19 cellular contexts compared by ENCODE assay signal in genomic region chr7:22460363-22460988, GRCh38. TPM values are rescaled to one million over a fixed set of nuclear protein-coding genes. Genes with fewer than 3 reads are reported as not detected.
DNase-seq lines count a peak whose midpoint lies in the region; ATAC-seq, FAIRE-seq and TF ChIP-seq lines count a peak whose summit lies in the region.
"Had no signal": no experiment of that assay in that cellular context is flagged by ENCODE, and none has a peak within 500 bp of the region (broad histone marks: within the 10 kb centered on the region; RNA-seq: fewer than 3 reads in every experiment).

No MANE protein-coding gene starts in this region.

- no peak overlapping the region for H2AK5ac ChIP-seq in trophoblast cell (ENCODE audit: low read length)

- H3K9me1 ChIP-seq in K562 (ENCODE audit: control insufficient read depth, insufficient read depth, low read length) = no peaks in the 10 kb centered on the region

- H4K91ac ChIP-seq in trophoblast cell (ENCODE audit: low read depth, low read length) = no peak overlapping the region

- peak; percentile 64 for TF ChIP-seq CTCF in OCI-LY1 (IDR thresholded peaks at IDR 0.05; ENCODE audit: low read length)
- TF ChIP-seq CTCF in K562 (IDR thresholded peaks at IDR 0.05 in 2 of 3, conservative IDR thresholded peaks at IDR 0.05 in 1 of 3; ENCODE audit: insufficient read depth in 2 of 3, low read depth in 1 of 3, low read length in 3 of 3) = peak in 2 of 3 experiments; percentile 18 to 38; a peak in 2 of 6 replicates
- no peak for TF ChIP-seq CTCF in D721Med (IDR thresholded peaks at IDR 0.05; ENCODE audit: insufficient read depth, missing control alignments)

- peak overlapping the region; percentile 58; the same call in 1 of the 2 replicates for H2AFZ ChIP-seq in OCI-LY1 (ENCODE audit: low read length)
- H2AFZ ChIP-seq in K562 (ENCODE audit: low read depth, low read length) = no peak overlapping the region
- H2AFZ ChIP-seq in trophoblast cell (ENCODE audit: insufficient read depth, low read length, poor library complexity) = no peak overlapping the region

- H4K20me1 ChIP-seq in OCI-LY1 (ENCODE audit: insufficient read depth, low read length) = no peaks in the 10 kb centered on the region
- no peaks in the 10 kb centered on the region for H4K20me1 ChIP-seq in K562 (replicated peaks; ENCODE audit: control insufficient read depth, insufficient read depth, low read length)
- H4K20me1 ChIP-seq: BLaER1 treated with 17β-estradiol and CSF1 and Interleukin-3, amounts not matched to agents 10 nM and 100 nM had no signal

- DNase-seq in DMS53 (lab: John Stamatoyannopoulos, UW) = peak; percentile 45
- no peak for DNase-seq in DMS53 treated with DMSO at 0.1 percent for 48 hours (lab: John Stamatoyannopoulos, UW; ENCODE audit: unreplicated experiment)
- DNase-seq in K562 (ENCODE audit: extremely low read depth in 1 of 4, low spot score in 3 of 4) = no peak
- no peak for DNase-seq in trophoblast cell
- DNase-seq in activated naive CD4-positive, alpha-beta T cell treated with Interleukin-2 at 50 U/mL for 16 hours = no peak
- DNase-seq in D721Med (ENCODE audit: insufficient read length, low spot score) = no peak
- DNase-seq: CD4-positive, CD25-positive, alpha-beta regulatory T cell; DMS 273 treated with DMSO at 0.1 percent for 48 hours; DMS79 treated with DMSO at 0.1 percent for 48 hours; EL; KBM-7 had no signal

- ATAC-seq in K562 = peak; percentile 48
- no peak for ATAC-seq in GM18873 (IDR thresholded peaks at IDR 0.05; ENCODE audit: low FRiP score, unreplicated experiment)
- ATAC-seq: HCT116 had no signal

- H3K18ac ChIP-seq in trophoblast cell (ENCODE audit: low read length) = no peak overlapping the region

- H3K23ac ChIP-seq in trophoblast cell (ENCODE audit: low read length) = no peak overlapping the region

- in situ Hi-C loops in K562 (cut with MboI) = no loop called here

- H2BK12ac ChIP-seq in trophoblast cell (ENCODE audit: low read length) = no peak overlapping the region

- no peak overlapping the region for H3K4me2 ChIP-seq in OCI-LY1 (ENCODE audit: low read length)
- no peak overlapping the region for H3K4me2 ChIP-seq in K562 (ENCODE audit: insufficient read depth, low read length)
- no peak overlapping the region for H3K4me2 ChIP-seq in trophoblast cell (ENCODE audit: low read length)
- H3K4me2 ChIP-seq: BLaER1 treated with 17β-estradiol and CSF1 and Interleukin-3, amounts not matched to agents 10 nM and 100 nM had no signal

- no peak for TF ChIP-seq POLR2A in K562 (conservative IDR thresholded peaks at IDR 0.05)

- BruUV-seq in K562 (replicated peaks; lab: Mats Ljungman, UMichigan) = no TSS peak

- H2BK5ac ChIP-seq in trophoblast cell (ENCODE audit: low read depth, low read length, poor library complexity) = no peak overlapping the region

- H3K36me3 ChIP-seq in OCI-LY1 (ENCODE audit: insufficient read depth, low read length) = no peaks in the 10 kb centered on the region
- H3K36me3 ChIP-seq in K562 (ENCODE audit: control insufficient read depth, insufficient read depth, low read length) = no peaks in the 10 kb centered on the region; the same call in 2 of the 3 replicates
- H3K36me3 ChIP-seq in trophoblast cell (ENCODE audit: control insufficient read depth in 1 of 2, insufficient read depth in 2 of 2, low read length in 2 of 2) = no peaks in the 10 kb centered on the region
- H3K36me3 ChIP-seq: BLaER1 treated with 17β-estradiol and CSF1 and Interleukin-3, amounts not matched to agents 10 nM and 100 nM had no signal

- no peak overlapping the region for H3K9ac ChIP-seq in OCI-LY1 (ENCODE audit: low read length)
- no peak overlapping the region for H3K9ac ChIP-seq in K562 (ENCODE audit: insufficient read depth in 1 of 2, low read depth in 2 of 2, low read length in 2 of 2)
- no peak overlapping the region for H3K9ac ChIP-seq in trophoblast cell (ENCODE audit: low read length)
- H3K9ac ChIP-seq: BLaER1 treated with 17β-estradiol and CSF1 and Interleukin-3, amounts not matched to agents 10 nM and 100 nM had no signal

- H3K4me3 ChIP-seq in OCI-LY1 (ENCODE audit: low read depth, low read length, poor library complexity, severe bottlenecking) = no peak overlapping the region
- H3K4me3 ChIP-seq in K562 = no peak overlapping the region
- no peak overlapping the region for H3K4me3 ChIP-seq in trophoblast cell (ENCODE audit: low read depth, low read length)
- H3K4me3 ChIP-seq: BLaER1 treated with 17β-estradiol and CSF1 and Interleukin-3, amounts not matched to agents 10 nM and 100 nM had no signal

- H2BK120ac ChIP-seq in trophoblast cell (ENCODE audit: insufficient read depth, low read length, poor library complexity) = no peak overlapping the region

- no peaks in the 10 kb centered on the region for H3K79me1 ChIP-seq in trophoblast cell (ENCODE audit: low read length)

- CTCF ChIA-PET in K562 (lab: Yijun Ruan, JAX; ENCODE audit: low intra/inter-chr PET ratio) = interaction anchor here (1.0 kb wide), 1 partner anchor 350 kb away, joined by 3 read pairs; no protein-coding TSS in a partner anchor

- FAIRE-seq in K562 (lab: Jason Lieb, UNC) (no peak), D721Med (lab: Jason Lieb, UNC) (no peak)
- FAIRE-seq: G401.6, H54 had no signal

- POLR2A ChIA-PET in K562 (lab: Yijun Ruan, JAX) = interaction anchor here (0.6 to 1.0 kb wide), 2 partner anchors 14 to 57 kb away, joined by 3 read pairs; no protein-coding TSS in a partner anchor

- no peaks in the 10 kb centered on the region for H3F3A ChIP-seq in OCI-LY1 (ENCODE audit: insufficient read depth, low read length)

- H3K4ac ChIP-seq in trophoblast cell (ENCODE audit: low read depth, low read length) = no peak overlapping the region

- no peaks in the 10 kb centered on the region for H3K79me2 ChIP-seq in OCI-LY1 (ENCODE audit: insufficient read depth, low read length)
- H3K79me2 ChIP-seq in K562 (ENCODE audit: control insufficient read depth, insufficient read depth, low read length) = no peaks in the 10 kb centered on the region
- H3K79me2 ChIP-seq in trophoblast cell (ENCODE audit: control insufficient read depth, insufficient read depth, low read length, poor library complexity) = no peaks in the 10 kb centered on the region

- intact Hi-C loops in K562 (cut with micrococcal nuclease) = no loop called here

- no peaks in the 10 kb centered on the region for H3K9me2 ChIP-seq in OCI-LY1 (ENCODE audit: low read depth, low read length)

- H3K14ac ChIP-seq in trophoblast cell (ENCODE audit: low read length) = no peak overlapping the region

- no peak overlapping the region for H4K12ac ChIP-seq in trophoblast cell (ENCODE audit: low read depth, low read length)

- WGBS in K562 (ENCODE audit: insufficient coverage, low coverage, missing lambda C conversion rate) = 66% methylated on average over 5 of the region's 5 CpGs
- WGBS in trophoblast cell (ENCODE audit: extremely low coverage, insufficient coverage, insufficient read length) = no CpG with 5 or more reads among the region's 5 CpGs

- H4K8ac ChIP-seq in trophoblast cell (ENCODE audit: low read depth, low read length) = peak overlapping the region; percentile 45

- TF ChIP-seq EP300 in K562 (IDR thresholded peaks at IDR 0.05; ENCODE audit: low read length) = no peak

- no peaks in the 10 kb centered on the region; the same call in 1 of the 2 replicates for H3K9me3 ChIP-seq in OCI-LY1 (ENCODE audit: low read length)
- H3K9me3 ChIP-seq in K562 (replicated peaks; ENCODE audit: control insufficient read depth, insufficient read depth, low read depth, low read length) = no peaks in the 10 kb centered on the region
- H3K9me3 ChIP-seq in trophoblast cell (ENCODE audit: insufficient read depth, low read depth, low read length) = peaks cover 2% of the 10 kb centered on the region

- TF ChIP-seq RAD21 in K562 (CRISPR knock-in tag; conservative IDR thresholded peaks at IDR 0.05 in 1 of 2, IDR thresholded peaks at IDR 0.05 in 1 of 2) = peak in 1 of 2 experiments; percentile 32; a peak in 1 of 4 replicates

- H3K4me1 ChIP-seq in OCI-LY1 (ENCODE audit: insufficient read depth, low read length, severe bottlenecking) = peaks cover 8% of the 10 kb centered on the region
- H3K4me1 ChIP-seq in K562 (replicated peaks in 1 of 2; ENCODE audit: control insufficient read depth in 2 of 2, insufficient read depth in 2 of 2, low read length in 2 of 2) = no peaks in the 10 kb centered on the region
- peaks cover under 1% of the 10 kb centered on the region in 2 experiments for H3K4me1 ChIP-seq in trophoblast cell (ENCODE audit: control insufficient read depth in 1 of 2, insufficient read depth in 2 of 2, low read length in 2 of 2)
- H3K4me1 ChIP-seq: BLaER1 treated with 17β-estradiol and CSF1 and Interleukin-3, amounts not matched to agents 10 nM and 100 nM had no signal

- no peak overlapping the region for H3K27ac ChIP-seq in OCI-LY1 (ENCODE audit: low read depth, low read length, poor library complexity, severe bottlenecking)
- no peak overlapping the region for H3K27ac ChIP-seq in K562 (ENCODE audit: extremely low read depth, low read depth, low read length)
- H3K27ac ChIP-seq in trophoblast cell (ENCODE audit: low read depth, low read length) = no peak overlapping the region
- H3K27ac ChIP-seq: 22Rv1; BLaER1 treated with 17β-estradiol and CSF1 and Interleukin-3, amounts not matched to agents 10 nM and 100 nM; HL-60 had no signal

- H3K27me3 ChIP-seq in OCI-LY1 (ENCODE audit: insufficient read depth, low read length) (no peaks in the 10 kb centered on the region), K562 (ENCODE audit: control insufficient read depth in 2 of 2, insufficient read depth in 2 of 2, low read length in 2 of 2) (no peaks in the 10 kb centered on the region), trophoblast cell (ENCODE audit: insufficient read depth, low read length) (no peaks in the 10 kb centered on the region)
- H3K27me3 ChIP-seq: BLaER1 treated with 17β-estradiol and CSF1 and Interleukin-3, amounts not matched to agents 10 nM and 100 nM had no signal

RNA-seq across cellular contexts. Expression of gene STEAP1B, which starts 39.5 kb away (rescaled TPM):
- 58.4 and 119 TPM in 2 replicates for total RNA-seq in K562 (2011; cell fraction: chromatin; rRNA removed; ENCODE audit: low replicate concordance)
- total RNA-seq in K562 (2011; cell fraction: nucleolus; rRNA removed) = 35.9 and 36.8 TPM in 2 replicates
- total RNA-seq in K562 (2011; cell fraction: nucleoplasm; rRNA removed) = 71.3 and 117 TPM in 2 replicates
- total RNA-seq in K562 (2014; rRNA removed) = 20.0 and 23.8 TPM in 2 replicates
- total RNA-seq in K562 (2014; rRNA removed; fragmentation: Illumina TruSeq; extraction: Trizol) = 34.3 and 39.8 TPM in 2 replicates
- 23.1 and 28.3 TPM in 2 replicates for total RNA-seq in K562 (2015; rRNA removed; fragmentation: Illumina TruSeq; extraction: Trizol)
- 22.0 and 24.4 TPM in 2 replicates for total RNA-seq in K562 (2021)
- polyA plus RNA-seq in K562 (2011; rRNA removed) = 36.4 and 36.8 TPM in 2 replicates
- polyA plus RNA-seq in K562 (2011; cell fraction: cytosol; rRNA removed) = 21.0 and 33.7 TPM in 2 replicates
- polyA plus RNA-seq in K562 (2011; cell fraction: nucleus; rRNA removed) = 58.2 and 62.5 TPM in 2 replicates
- polyA plus RNA-seq in K562 (2012) = 21.6 and 46.5 TPM in 2 replicates
- 24.7 and 29.2 TPM in 2 replicates for polyA plus RNA-seq in K562 (2014; fragmentation: Illumina TruSeq; extraction: Trizol)
- 10 to 100 TPM; 31.5 to 38.5 TPM for polyA plus RNA-seq in K562 (2014; fragmentation: Nextera tagmentation; extraction: Ambion mirVana)
- polyA plus RNA-seq in K562 (2014; rRNA removed) = 26.5 and 30.6 TPM in 2 replicates
- polyA minus RNA-seq in K562 (2011; rRNA and poly(A)+ RNA removed) = 44.0 and 52.0 TPM in 2 replicates
- 4.1 and 15.5 TPM in 2 replicates for polyA minus RNA-seq in K562 (2011; cell fraction: cytosol; rRNA and poly(A)+ RNA removed)
- polyA minus RNA-seq in K562 (2011; cell fraction: nucleus; rRNA and poly(A)+ RNA removed) = 40.4 and 57.9 TPM in 2 replicates
- polyA plus RNA-seq in trophoblast cell (2013) = 3.9 and 4.2 TPM in 2 replicates
- total RNA-seq: CD4-positive, CD25-positive, alpha-beta regulatory T cell had no signal
- polyA plus RNA-seq: CD4-positive, CD25-positive, alpha-beta regulatory T cell had no signal
